ENCODE assay signal across 17 cellular contexts in the genomic region with DNA sequence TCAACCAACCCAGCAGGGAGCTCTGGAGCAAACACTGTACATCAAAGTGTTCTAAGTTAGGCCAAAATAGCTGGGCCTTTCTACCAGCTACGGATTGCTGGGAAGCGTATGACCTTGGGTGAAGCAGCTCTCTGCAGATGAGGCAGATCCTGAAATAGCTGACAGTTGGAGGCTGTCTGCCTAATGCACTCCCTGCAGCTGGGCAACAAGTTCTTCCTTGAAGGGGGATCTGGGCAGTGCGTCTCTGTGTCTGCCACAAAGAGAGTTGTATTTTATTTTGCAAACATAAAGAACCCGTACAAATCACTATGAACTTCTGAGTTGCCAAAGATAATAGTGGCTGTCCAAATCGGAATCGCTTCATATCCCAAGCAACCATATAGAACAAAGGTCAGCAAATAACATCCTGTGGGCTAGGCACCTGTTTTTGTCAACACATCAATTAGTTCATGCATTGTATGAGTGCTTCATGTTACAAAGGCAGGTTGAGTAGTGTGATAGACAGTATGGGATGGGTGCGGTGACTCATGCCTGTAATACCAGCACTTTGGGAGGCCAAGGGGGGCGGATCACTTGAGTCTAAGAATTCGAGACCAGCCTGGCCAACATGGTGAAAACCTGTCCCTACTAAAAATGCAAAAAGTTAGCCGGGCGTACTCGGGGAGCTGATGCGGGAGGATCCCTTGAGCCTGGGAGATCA. TPM values are rescaled to one million over a fixed set of nuclear protein-coding genes. Genes with fewer than 3 reads are reported as not detected.
DNase-seq lines count a peak whose midpoint lies in the region; ATAC-seq, FAIRE-seq and TF ChIP-seq lines count a peak whose summit lies in the region.
"Had no signal": no experiment of that assay in that cellular context is flagged by ENCODE, and none has a peak within 500 bp of the region (broad histone marks: within the 10 kb centered on the region; RNA-seq: fewer than 3 reads in every experiment).

No MANE protein-coding gene starts in this region.

- H3K79me2 ChIP-seq in mesendoderm (ENCODE audit: control insufficient read depth, insufficient read depth, low read length) = no peaks in the 10 kb centered on the region

- no peak overlapping the region for H3K27ac ChIP-seq in mesendoderm (ENCODE audit: low read depth, low read length)
- H3K27ac ChIP-seq: GM23248, KMS-11, stomach had no signal

- H3K4ac ChIP-seq in mesendoderm (ENCODE audit: low read depth, low read length) = no peak overlapping the region

- H3K79me1 ChIP-seq in mesendoderm (ENCODE audit: low read length) = no peaks in the 10 kb centered on the region

- no peaks in the 10 kb centered on the region for H3K4me1 ChIP-seq in mesendoderm (ENCODE audit: control insufficient read depth, low read depth, low read length)
- H3K4me1 ChIP-seq: stomach had no signal

- no peak overlapping the region for H3K4me2 ChIP-seq in mesendoderm (ENCODE audit: low read length)
- H3K4me2 ChIP-seq: KMS-11 had no signal

- H2BK15ac ChIP-seq in mesendoderm (replicated peaks; ENCODE audit: low read depth) = no peak overlapping the region

- no peak overlapping the region for H2BK120ac ChIP-seq in mesendoderm (ENCODE audit: low read depth, low read length)

- DNase-seq in HS-27A (ENCODE audit: low read depth) (peak; percentile 19), NCI-H2227 treated with DMSO at 0.1 percent for 48 hours (lab: John Stamatoyannopoulos, UW) (peak; percentile 58), bronchial epithelial cell (ENCODE audit: low read depth) (peak; percentile 32), mesendoderm (peak; percentile 52), sciatic nerve (ENCODE audit: low spot score) (no peak), hypothalamus (lab: John Stamatoyannopoulos, UW) (no peak)
- no peak for DNase-seq in stimulated activated CD4-positive, alpha-beta T cell treated with anti-CD3 and anti-CD28 coated beads, Interleukin-2, amount 100 ng/mL, for 24 hours
- DNase-seq: activated naive CD4-positive, alpha-beta T cell treated with anti-CD3 and anti-CD28 coated beads, Interleukin-2, amount 10 ng/mL, durations not matched to agents 7 days and 5 days; foreskin melanocyte; GM23248; NCI-H524 treated with DMSO at 0.1 percent for 48 hours; stimulated activated CD4-positive, alpha-beta T cell treated with anti-CD3 and anti-CD28 coated beads, Interleukin-4, amount 100 ng/mL, for 24 hours; stomach had no signal

- H3K56ac ChIP-seq in mesendoderm (ENCODE audit: low read length) = no peak overlapping the region

- no peak overlapping the region for H2AK5ac ChIP-seq in mesendoderm (ENCODE audit: low read length)

- H4K8ac ChIP-seq in mesendoderm (ENCODE audit: low read depth, low read length) = no peak overlapping the region

- FAIRE-seq in bronchial epithelial cell (lab: Jason Lieb, UNC) = no peak

- TF ChIP-seq CTCF in bronchial epithelial cell (IDR thresholded peaks at IDR 0.05; ENCODE audit: insufficient read depth, low read length, severe bottlenecking) = no peak

- H3K18ac ChIP-seq in mesendoderm (ENCODE audit: low read length) = no peak overlapping the region

- no peak for ATAC-seq in GM18511 (IDR thresholded peaks at IDR 0.05; ENCODE audit: unreplicated experiment)
- ATAC-seq in sciatic nerve = no peak

- intact Hi-C loops in sciatic nerve (cut with DNase I) = no loop called here

- no peak overlapping the region for H3K23ac ChIP-seq in mesendoderm (ENCODE audit: low read length)

- H3K36me3 ChIP-seq in bronchial epithelial cell (ENCODE audit: control insufficient read depth, insufficient read depth, low read length) = no peaks in the 10 kb centered on the region
- no peaks in the 10 kb centered on the region for H3K36me3 ChIP-seq in mesendoderm (ENCODE audit: control insufficient read depth, insufficient read depth, low read length)
- H3K36me3 ChIP-seq: stomach had no signal

- H3K9ac ChIP-seq in mesendoderm (ENCODE audit: low read length) = no peak overlapping the region
- H3K9ac ChIP-seq: GM23248, KMS-11 had no signal

- H3K4me3 ChIP-seq in bronchial epithelial cell (ENCODE audit: low read depth, low read length) (no peak overlapping the region), mesendoderm (ENCODE audit: low read length) (no peak overlapping the region)
- H3K4me3 ChIP-seq: GM23248, stomach had no signal

- H3K27me3 ChIP-seq in bronchial epithelial cell (ENCODE audit: control insufficient read depth, insufficient read depth, low read length) (no peaks in the 10 kb centered on the region), mesendoderm (ENCODE audit: insufficient read depth, low read length, poor library complexity) (no peaks in the 10 kb centered on the region)

- H2BK5ac ChIP-seq in mesendoderm (ENCODE audit: low read length) = no peak overlapping the region

- H4K5ac ChIP-seq in mesendoderm (ENCODE audit: low read length) = no peak overlapping the region

- no CpG with 5 or more reads among the region's 13 CpGs for WGBS in mesendoderm (ENCODE audit: extremely low coverage, insufficient coverage, low lambda C conversion rate)

RNA-seq across cellular contexts. Expression of a gene that starts 29.1 kb away (rescaled TPM):
- not detected in 2 replicates for total RNA-seq in bronchial epithelial cell
- not detected for polyA plus RNA-seq in mesendoderm (2013, experiment 1 of 2)
- polyA plus RNA-seq in mesendoderm (2013, experiment 2 of 2) = not detected
- total RNA-seq in sciatic nerve = not detected
- total RNA-seq: liver, stomach had no signal
- polyA plus RNA-seq: liver had no signal

RNA-seq across cellular contexts. Expression of a gene that starts 51.9 kb away (rescaled TPM):
- total RNA-seq in bronchial epithelial cell = not detected in 2 replicates
- 0.03 TPM for polyA plus RNA-seq in mesendoderm (2013, experiment 1 of 2)
- 0.04 TPM for polyA plus RNA-seq in mesendoderm (2013, experiment 2 of 2)
- not detected for total RNA-seq in sciatic nerve
- total RNA-seq: GM23248, liver, osteoblast, stomach had no signal
- polyA plus RNA-seq: GM23248, liver, stomach had no signal

RNA-seq across cellular contexts. Expression of a gene that starts 58.3 kb away (rescaled TPM):
- total RNA-seq in bronchial epithelial cell (13.4 and 21.9 TPM in 2 replicates), sciatic nerve (6.5 TPM)
- 16.1 TPM for polyA plus RNA-seq in mesendoderm (2013, experiment 1 of 2)
- polyA plus RNA-seq in mesendoderm (2013, experiment 2 of 2) = 15.8 TPM

Comparison
In these comparisons a context has a peak if more than half of its experiments do, and no peak if none do; other contexts are left out.
1. DNase-seq: peak in HS-27A (single experiment), NCI-H2227 treated with DMSO at 0.1 percent for 48 hours (single experiment), bronchial epithelial cell (single experiment) and mesendoderm (single experiment); none in sciatic nerve (single experiment), stimulated activated CD4-positive, alpha-beta T cell treated with anti-CD3 and anti-CD28 coated beads, Interleukin-2, amount 100 ng/mL, for 24 hours (0 of 2) and hypothalamus (0 of 51).